Comparison of ENCODE assay signal across 6 cellular contexts in genomic region chr3:197477816-197478215, GRCh38.
A peak's percentile ranks its signal among the peaks of the same experiment; 100 is the strongest.
DNase-seq lines count a peak whose midpoint lies in the region; ATAC-seq, FAIRE-seq and TF ChIP-seq lines count a peak whose summit lies in the region.
"Not testable (repeated sequence)": the region's sequence is repeated elsewhere in the genome, so short reads cannot be mapped to it uniquely, and the experiment has no call there.

No MANE protein-coding gene starts in this region.

- not testable (repeated sequence) for H3K27me3 ChIP-seq in keratinocyte (ENCODE audit: control insufficient read depth, extremely low read depth, insufficient read depth, low read length)

- H3K4me3 Mint-ChIP-seq in Calu3 (ENCODE audit: low read depth, unreplicated experiment): not testable (repeated sequence)

- dilution Hi-C loops in keratinocyte (cut with MboI; ENCODE audit: extremely low pct_ligation_motif_present, low sequenced_read_pairs): loop anchor here (25.0 kb wide), 1 partner anchor 166 kb away; no protein-coding TSS in a partner anchor

- not testable (repeated sequence) for H3K4me3 ChIP-seq in keratinocyte (ENCODE audit: control insufficient read depth in 2 of 3, extremely low read depth in 1 of 3, insufficient read depth in 2 of 3, low read depth in 1 of 3, low read length in 3 of 3); mucosa of descending colon

- not testable (repeated sequence) for H3K27me3 Mint-ChIP-seq in Calu3 (ENCODE audit: unreplicated experiment)

- peaks cover 58% of the 10 kb centered on the region for H3K4me1 Mint-ChIP-seq in Calu3 (ENCODE audit: low read depth, unreplicated experiment)

- not testable (repeated sequence) for H2AFZ ChIP-seq in keratinocyte (ENCODE audit: control insufficient read depth, low read length)

- not testable (repeated sequence) for H3K79me2 ChIP-seq in keratinocyte (ENCODE audit: control insufficient read depth, insufficient read depth, low read length)

- H3K4me1 ChIP-seq in keratinocyte (ENCODE audit: control insufficient read depth, extremely low read depth, insufficient read depth, low read length) (peaks cover 43% of the 10 kb centered on the region), mucosa of descending colon (ENCODE audit: low read depth) (peaks cover 12% of the 10 kb centered on the region)

- not testable (repeated sequence) for FAIRE-seq in keratinocyte (lab: Jason Lieb, UNC)

- CTCF ChIA-PET in Calu3 (lab: Charles Lee): interaction anchor here (0.7 to 2.2 kb wide), 4 partner anchors 11 to 28 kb away, joined by 3 to 16 read pairs (median 6); no protein-coding TSS in a partner anchor
- CTCF ChIA-PET in RWPE1 (lab: Yijun Ruan, JAX): interaction anchor here (0.6 kb wide), 1 partner anchor 78 kb away, joined by 3 read pairs; the partner anchor contains the start of gene BDH1

- not testable (repeated sequence) for TF ChIP-seq CTCF in Calu3 (IDR thresholded peaks at IDR 0.05; ENCODE audit: unreplicated experiment); RWPE1 (conservative IDR thresholded peaks at IDR 0.05; ENCODE audit: low read depth); keratinocyte (optimal IDR thresholded peaks at IDR 0.05 in 1 of 3, IDR thresholded peaks at IDR 0.05 in 1 of 3, conservative IDR thresholded peaks at IDR 0.05 in 1 of 3; ENCODE audit: extremely low read depth in 1 of 3, insufficient read depth in 2 of 3, low read length in 3 of 3); mucosa of descending colon (IDR thresholded peaks at IDR 0.05)

- POLR2A ChIA-PET in RWPE1 (lab: Yijun Ruan, JAX; ENCODE audit: low non-redundant PET): not testable (repeated sequence)

- not testable (repeated sequence) for H3K36me3 ChIP-seq in keratinocyte (ENCODE audit: control insufficient read depth in 2 of 2, extremely low read depth in 1 of 2, insufficient read depth in 2 of 2, low read length in 2 of 2); mucosa of descending colon (ENCODE audit: low read depth)

- H3K9me1 ChIP-seq in keratinocyte (ENCODE audit: control insufficient read depth, extremely low read depth, insufficient read depth, low read length): not testable (repeated sequence)

- H3K4me2 ChIP-seq in keratinocyte (ENCODE audit: control insufficient read depth, extremely low read depth, insufficient read depth, low read depth, low read length): not testable (repeated sequence)

- H3K9ac ChIP-seq in keratinocyte (ENCODE audit: control insufficient read depth, extremely low read depth, insufficient read depth, low read length): not testable (repeated sequence)

- ATAC-seq in Right ventricle myocardium inferior (peak; percentile 77), mucosa of descending colon (peak; percentile 92), sciatic nerve (peak; percentile 41)

- H3K9me3 Mint-ChIP-seq in Calu3 (ENCODE audit: low read depth, unreplicated experiment): not testable (repeated sequence)

- intact Hi-C loops in Calu3 (cut with micrococcal nuclease; ENCODE audit: unreplicated experiment); Right ventricle myocardium inferior (cut with DNase I); mucosa of descending colon (cut with DNase I, micrococcal nuclease); sciatic nerve (cut with DNase I): not testable (repeated sequence)

- not testable (repeated sequence) for H3K9me3 ChIP-seq in keratinocyte (ENCODE audit: control insufficient read depth, low read depth, low read length); mucosa of descending colon

- H3K27ac ChIP-seq in RWPE1: peak overlapping the region; percentile 75; the same call in 1 of the 2 replicates
- peak overlapping the region; percentile 22 for H3K27ac ChIP-seq in keratinocyte (ENCODE audit: control insufficient read depth, insufficient read depth, low read length)

- DNase-seq in Calu3 (peak; percentile 27), mucosa of descending colon (peak in 2 of 3 donors; percentile 55 to 63)
- not testable (repeated sequence) for DNase-seq in RWPE1 (ENCODE audit: low spot score); Right ventricle myocardium inferior (ENCODE audit: missing footprints); keratinocyte (ENCODE audit: low read depth, low spot score); sciatic nerve (ENCODE audit: low spot score)

- not testable (repeated sequence) for BruUV-seq in Calu3 (replicated peaks; lab: Mats Ljungman, UMichigan)

- H4K20me1 ChIP-seq in keratinocyte (ENCODE audit: control insufficient read depth, extremely low read depth, insufficient read depth, low read length): not testable (repeated sequence)

- not testable (repeated sequence) for H3K36me3 Mint-ChIP-seq in Calu3 (ENCODE audit: insufficient read depth, unreplicated experiment)

- not testable (repeated sequence) for H3K27ac Mint-ChIP-seq in Calu3 (ENCODE audit: unreplicated experiment)

Comparison
In these comparisons a context has a peak if more than half of its experiments do, and no peak if none do; other contexts are left out.
1. ATAC-seq: peak in every context shown above with its lines; median percentile 92 in mucosa of descending colon; 77 in Right ventricle myocardium inferior; 41 in sciatic nerve.